8 cellular contexts compared by ENCODE assay signal in genomic region chr10:117617086-117617485, GRCh38.
"Had no signal": no experiment of that assay in that cellular context is flagged by ENCODE, and none has a peak within 500 bp of the region (broad histone marks: within the 10 kb centered on the region; RNA-seq: fewer than 3 reads in every experiment).

No MANE protein-coding gene starts in this region.

- H3K4me3 ChIP-seq: GM23338, HAP-1 had no signal

- H3K4me2 ChIP-seq: GM23338 had no signal

- DNase-seq: H7, HFFc6, KBM-7 had no signal

- H3K4me1 ChIP-seq: HAP-1 had no signal

- H2AFZ ChIP-seq: GM23338 had no signal

- ATAC-seq: GM23338, HCT116, HepG2 had no signal

- H3K36me3 ChIP-seq: HAP-1 had no signal

- H3K27ac ChIP-seq: HL-60 had no signal

- H3K9me3 ChIP-seq: HAP-1 had no signal
